Comparison of ENCODE assay signal across 8 cellular contexts in the genomic region with DNA sequence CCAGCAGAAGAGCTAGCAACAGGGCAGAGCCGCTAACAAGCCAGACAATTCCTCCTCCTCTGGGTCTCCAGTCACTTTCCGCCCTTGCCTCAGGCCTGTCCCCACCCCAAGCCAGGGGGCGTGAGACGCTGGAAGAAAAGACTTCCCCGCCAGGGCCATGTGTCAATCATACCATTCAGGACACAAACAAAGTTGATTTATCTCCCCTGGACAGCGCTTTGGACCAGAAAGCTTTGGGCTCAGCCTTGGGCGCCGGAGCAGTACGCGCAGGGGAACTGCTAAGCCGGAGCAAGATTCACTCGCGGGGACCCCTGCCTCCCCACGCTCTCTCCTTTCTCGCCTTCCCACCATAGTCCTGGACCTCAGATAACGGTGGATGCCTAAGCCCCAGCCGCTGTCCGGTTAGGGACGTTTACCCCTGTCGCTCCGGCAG. TPM values are rescaled to one million over a fixed set of nuclear protein-coding genes. Genes with fewer than 3 reads are reported as not detected.
DNase-seq lines count a peak whose midpoint lies in the region; ATAC-seq and TF ChIP-seq lines count a peak whose summit lies in the region.

No MANE protein-coding gene starts in this region.

- peak overlapping the region; percentile 93 for H2BK15ac ChIP-seq in mesenchymal stem cell (ENCODE audit: low read depth, poor library complexity, severe bottlenecking)

- no peaks in the 10 kb centered on the region for H3K36me3 Mint-ChIP-seq in activated T-cell treated with anti-CD3 and anti-CD28 coated beads, Interleukin-2, amount 50 U/mL, for 24 hours (ENCODE audit: low read depth)

- peak overlapping the region; percentile 29 to 31 for H2BK12ac ChIP-seq in mesenchymal stem cell (ENCODE audit: low read length in 2 of 2)

- H3K9me3 ChIP-seq in duodenal mucosa (ENCODE audit: control insufficient read depth in 1 of 2, low read length in 2 of 2) (peaks cover 0 to 4% of the 10 kb centered on the region in 2 donors), mesenchymal stem cell (ENCODE audit: control insufficient read depth, low read length) (peaks cover 5% of the 10 kb centered on the region), transverse colon (no peaks in the 10 kb centered on the region)

- H3K4me3 ChIP-seq in duodenal mucosa (ENCODE audit: low read depth in 1 of 2, low read length in 2 of 2) (peak overlapping the region; percentile 69 to 75), mesenchymal stem cell (ENCODE audit: insufficient read depth in 1 of 2, low read depth in 1 of 2, low read length in 2 of 2) (peak overlapping the region; percentile 64 to 85), transverse colon (peak overlapping the region; percentile 34 to 63 (median 48))

- no peak overlapping the region for H3K27ac Mint-ChIP-seq in activated T-cell treated with anti-CD3 and anti-CD28 coated beads, Interleukin-2, amount 50 U/mL, for 24 hours

- TF ChIP-seq EP300 in transverse colon (IDR thresholded peaks at IDR 0.05; ENCODE audit: low read depth), result no peak

- H2AFZ ChIP-seq in mesenchymal stem cell (ENCODE audit: low read depth, low read length), result no peak overlapping the region

- H3K18ac ChIP-seq in mesenchymal stem cell (ENCODE audit: low read depth in 1 of 2, low read length in 2 of 2), result peak overlapping the region; percentile 63

- no peaks in the 10 kb centered on the region for H3K9me3 Mint-ChIP-seq in activated T-cell treated with anti-CD3 and anti-CD28 coated beads, Interleukin-2, amount 50 U/mL, for 24 hours

- no peak overlapping the region for H2AK5ac ChIP-seq in mesenchymal stem cell (ENCODE audit: low read length, severe bottlenecking)

- ATAC-seq in HG03432 (IDR thresholded peaks at IDR 0.05; ENCODE audit: unreplicated experiment) (no peak), HG02852 (IDR thresholded peaks at IDR 0.05; ENCODE audit: unreplicated experiment) (no peak)

- H3K4me1 ChIP-seq in duodenal mucosa (ENCODE audit: control insufficient read depth in 1 of 2, insufficient read depth in 2 of 2, low read length in 2 of 2) (peaks cover 5 to 13% of the 10 kb centered on the region in 2 donors), mesenchymal stem cell (ENCODE audit: control insufficient read depth, insufficient read depth, low read depth, low read length) (peaks cover 14% of the 10 kb centered on the region), transverse colon (peaks cover 0 to 13% (median 5%) of the 10 kb centered on the region in 4 donors)

- in situ Hi-C loops in transverse colon (cut with MboI; ENCODE audit: low pct_ligation_motif_present in 1 of 4, low pct_unique_long_range_greater_than_20kb in 1 of 4, low sequenced_read_pairs in 3 of 4), result no loop called here

- H3K4me1 Mint-ChIP-seq in activated T-cell treated with anti-CD3 and anti-CD28 coated beads, Interleukin-2, amount 50 U/mL, for 24 hours (ENCODE audit: low read depth), result peaks cover 15% of the 10 kb centered on the region

- H3K27me3 Mint-ChIP-seq in activated T-cell treated with anti-CD3 and anti-CD28 coated beads, Interleukin-2, amount 50 U/mL, for 24 hours, result peaks cover 30% of the 10 kb centered on the region

- H3K9ac ChIP-seq in duodenal mucosa (ENCODE audit: low read depth in 1 of 2, low read length in 2 of 2) (peak overlapping the region; percentile 64 to 65), mesenchymal stem cell (ENCODE audit: low read length) (peak overlapping the region; percentile 84)

- H2BK5ac ChIP-seq in mesenchymal stem cell (ENCODE audit: low read depth, low read length, poor library complexity, severe bottlenecking), result no peak overlapping the region

- intact Hi-C loops in transverse colon (cut with DNase I; ENCODE audit: low total_unique reads), result no loop called here

- peak overlapping the region; percentile 99 for H3K4me2 ChIP-seq in mesenchymal stem cell (ENCODE audit: low read length, poor library complexity, severe bottlenecking)

- no peak for DNase-seq in activated T-cell treated with anti-CD3 and anti-CD28 coated beads, Interleukin-2, amount 50 U/mL, for 24 hours
- no peak for DNase-seq in activated T-cell treated with anti-CD3 and anti-CD28 coated beads, Interleukin-2, amount 50 U/mL, for 1 hour
- DNase-seq in mesenchymal stem cell, result peak; percentile 28
- DNase-seq in transverse colon, result no peak
- no peak for DNase-seq in nucleus accumbens (lab: John Stamatoyannopoulos, UW)

- WGBS in mesenchymal stem cell, result 10% methylated on average over 20 of the region's 21 CpGs
- WGBS in transverse colon (ENCODE audit: low coverage in 1 of 2), 2 donors, result 15% methylated on average over 13 of the region's 21 CpGs; no CpG with 5 or more reads in 1 of the 2 donors

- peak overlapping the region; percentile 67 for H4K8ac ChIP-seq in mesenchymal stem cell (ENCODE audit: low read length)

- no peaks in the 10 kb centered on the region for H3K79me1 ChIP-seq in mesenchymal stem cell (replicated peaks; ENCODE audit: low read length, poor library complexity, severe bottlenecking)

- no peak overlapping the region for H3K23ac ChIP-seq in mesenchymal stem cell (ENCODE audit: low read length in 2 of 2)

- H3K27ac ChIP-seq in duodenal mucosa (ENCODE audit: low read depth, low read length) (no peak overlapping the region), mesenchymal stem cell (ENCODE audit: low read length, poor library complexity, severe bottlenecking) (no peak overlapping the region), transverse colon (peak overlapping the region; percentile 45 to 65 (median 58))

- H3K27me3 ChIP-seq in duodenal mucosa (ENCODE audit: control insufficient read depth in 1 of 2, insufficient read depth in 2 of 2, low read length in 2 of 2) (peaks cover 4 to 10% of the 10 kb centered on the region in 2 donors), mesenchymal stem cell (ENCODE audit: control insufficient read depth in 1 of 2, insufficient read depth in 1 of 2, low read length in 2 of 2) (peaks cover 0 to 3% of the 10 kb centered on the region in 2 experiments), transverse colon (no peaks in the 10 kb centered on the region)

- peak overlapping the region in 1 of 2 experiments; percentile 69 for H3K4ac ChIP-seq in mesenchymal stem cell (ENCODE audit: low read depth in 1 of 2, low read length in 2 of 2)

- H3K14ac ChIP-seq in mesenchymal stem cell (ENCODE audit: low read length in 2 of 2), result no peak overlapping the region

- TF ChIP-seq POLR2A in transverse colon (IDR thresholded peaks at IDR 0.05), result no peak

- H3K4me3 Mint-ChIP-seq in activated T-cell treated with anti-CD3 and anti-CD28 coated beads, Interleukin-2, amount 50 U/mL, for 24 hours, result peak overlapping the region; percentile 68

- TF ChIP-seq CTCF in transverse colon (IDR thresholded peaks at IDR 0.05), result no peak

- H2BK120ac ChIP-seq in mesenchymal stem cell (ENCODE audit: low read depth, low read length), result no peak overlapping the region

- H4K91ac ChIP-seq in mesenchymal stem cell (ENCODE audit: low read length), result peak overlapping the region; percentile 54

- H3K36me3 ChIP-seq in duodenal mucosa (ENCODE audit: control insufficient read depth in 1 of 2, insufficient read depth in 2 of 2, low read length in 2 of 2), result no peaks in the 10 kb centered on the region
- H3K36me3 ChIP-seq in mesenchymal stem cell (ENCODE audit: control insufficient read depth in 1 of 2, insufficient read depth in 2 of 2, low read depth in 1 of 2, low read length in 2 of 2), result no peaks in the 10 kb centered on the region
- no peaks in the 10 kb centered on the region for H3K36me3 ChIP-seq in transverse colon

RNA-seq across cellular contexts. Expression of a gene that starts 0.5 kb away (rescaled TPM):
- polyA plus RNA-seq in mesenchymal stem cell (2013, experiment 1 of 2), result 0.43 TPM
- polyA plus RNA-seq in mesenchymal stem cell (2013, experiment 2 of 2), result 0.47 TPM
- total RNA-seq in transverse colon, result 1 to 10 TPM in 2 of 4 donors, under 1 TPM in 1, not detected in 1; 1.00 to 2.0 (median 1.6) TPM

RNA-seq across cellular contexts. Expression of a gene that starts 46.7 kb away (rescaled TPM):
- polyA plus RNA-seq in mesenchymal stem cell (2013, experiment 1 of 2), result not detected
- not detected for polyA plus RNA-seq in mesenchymal stem cell (2013, experiment 2 of 2)
- not detected for total RNA-seq in transverse colon

Comparison
In these comparisons a context has a peak if more than half of its experiments do, and no peak if none do; other contexts are left out.
1. H3K27ac ChIP-seq: peak in transverse colon (4 of 4); none in duodenal mucosa (single experiment) and mesenchymal stem cell (single experiment).
2. Peak in every context shown above with its lines, with median percentiles within 50 percentile points of each other: H3K4me3 ChIP-seq.